Comparison of ENCODE assay signal across 18 cellular contexts in genomic region chr7:126698909-126699308, GRCh38.
DNase-seq lines count a peak whose midpoint lies in the region; ATAC-seq, FAIRE-seq and TF ChIP-seq lines count a peak whose summit lies in the region.
"Had no signal": no experiment of that assay in that cellular context is flagged by ENCODE, and none has a peak within 500 bp of the region (broad histone marks: within the 10 kb centered on the region; RNA-seq: fewer than 3 reads in every experiment).

No MANE protein-coding gene starts in this region.

- H3F3A ChIP-seq in Loucy (ENCODE audit: low read depth) = no peaks in the 10 kb centered on the region
- peaks cover 14% of the 10 kb centered on the region for H3F3A ChIP-seq in SK-N-SH (replicated peaks; ENCODE audit: insufficient read depth)

- POLR2A ChIA-PET in SK-N-SH (lab: Yijun Ruan, JAX) = no interaction called here

- H3K9ac ChIP-seq in Loucy (ENCODE audit: low read depth, low read length, poor library complexity, severe bottlenecking) (no peak overlapping the region), SK-N-SH (no peak overlapping the region)
- H3K9ac ChIP-seq: GM23248 had no signal

- no peaks in the 10 kb centered on the region for H3K4me1 Mint-ChIP-seq in stimulated activated effector memory CD8-positive, alpha-beta T cell treated with anti-CD3 and anti-CD28 coated beads, Interleukin-12 subunit alpha, Interleukin-12 subunit beta, amount 100 ng/mL, for 72 hours

- no peaks in the 10 kb centered on the region for H3K9me3 Mint-ChIP-seq in stimulated activated effector memory CD8-positive, alpha-beta T cell treated with anti-CD3 and anti-CD28 coated beads, Interleukin-12 subunit alpha, Interleukin-12 subunit beta, amount 100 ng/mL, for 72 hours

- H3K4me3 ChIP-seq in Loucy (ENCODE audit: low read length, poor library complexity, severe bottlenecking) (no peak overlapping the region), SK-N-SH (ENCODE audit: low read depth in 2 of 2, low read length in 1 of 2) (no peak overlapping the region)
- H3K4me3 ChIP-seq: A549, GM23248 had no signal

- peaks cover 32% of the 10 kb centered on the region for H3K4me1 ChIP-seq in Loucy (ENCODE audit: insufficient read depth, low read length, poor library complexity, severe bottlenecking)
- H3K4me1 ChIP-seq in SK-N-SH (ENCODE audit: control insufficient read depth in 1 of 2, insufficient read depth in 2 of 2, low read depth in 1 of 2, low read length in 1 of 2) = peaks cover 22 to 44% of the 10 kb centered on the region in 2 experiments

- ATAC-seq in stimulated activated effector memory CD8-positive, alpha-beta T cell treated with anti-CD3 and anti-CD28 coated beads, Interleukin-12 subunit alpha, Interleukin-12 subunit beta, amount 100 ng/mL, for 72 hours = no peak
- ATAC-seq: A549, PC-3 had no signal

- H3K9me2 ChIP-seq in Loucy (replicated peaks; ENCODE audit: low read depth, low read length) (no peaks in the 10 kb centered on the region), SK-N-SH (no peaks in the 10 kb centered on the region)

- peak; percentile 20; the same call in 1 of the 2 replicates for TF ChIP-seq RAD21 in SK-N-SH (IDR thresholded peaks at IDR 0.05; ENCODE audit: low read length)

- no peaks in the 10 kb centered on the region for H3K36me3 Mint-ChIP-seq in stimulated activated effector memory CD8-positive, alpha-beta T cell treated with anti-CD3 and anti-CD28 coated beads, Interleukin-12 subunit alpha, Interleukin-12 subunit beta, amount 100 ng/mL, for 72 hours

- H2AFZ ChIP-seq in Loucy (ENCODE audit: low read length) (no peak overlapping the region), SK-N-SH (ENCODE audit: low read depth) (peak overlapping the region; percentile 24; the same call in 1 of the 2 replicates)
- H2AFZ ChIP-seq: GM23248 had no signal

- H4K20me1 ChIP-seq in Loucy (ENCODE audit: insufficient read depth, low read length, poor library complexity, severe bottlenecking) (no peaks in the 10 kb centered on the region), SK-N-SH (ENCODE audit: insufficient read depth) (no peaks in the 10 kb centered on the region)

- no peak overlapping the region for H3K4me3 Mint-ChIP-seq in stimulated activated effector memory CD8-positive, alpha-beta T cell treated with anti-CD3 and anti-CD28 coated beads, Interleukin-12 subunit alpha, Interleukin-12 subunit beta, amount 100 ng/mL, for 72 hours

- CTCF ChIA-PET in SK-N-SH (lab: Yijun Ruan, JAX) = interaction anchor here (0.6 to 2.2 kb wide), 3 partner anchors 9 to 549 kb away, joined by 3 to 9 read pairs (median 3); no protein-coding TSS in a partner anchor

- peak overlapping the region in 1 of 2 experiments; percentile 93; a peak in 1 of 4 replicates for H3K27ac ChIP-seq in SK-N-SH (ENCODE audit: low read depth in 2 of 2, low read length in 1 of 2)
- H3K27ac ChIP-seq: C4-2B, GM23248 had no signal

- peak in 1 of 2 experiments; percentile 95; a peak in 2 of 4 replicates for TF ChIP-seq EP300 in SK-N-SH (IDR thresholded peaks at IDR 0.05; ENCODE audit: borderline replicate concordance in 1 of 2, low read depth in 1 of 2, low read length in 1 of 2)

- TF ChIP-seq POLR2A in GM12891 (IDR thresholded peaks at IDR 0.05; ENCODE audit: low read depth, low read length) (no peak), erythroblast (IDR thresholded peaks at IDR 0.05; ENCODE audit: low read length) (no peak)

- no peaks in the 10 kb centered on the region for H3K79me2 ChIP-seq in Loucy (ENCODE audit: insufficient read depth, low read length)
- H3K79me2 ChIP-seq in SK-N-SH (ENCODE audit: insufficient read depth) = no peaks in the 10 kb centered on the region

- peak; percentile 47 for FAIRE-seq in GM12891 (lab: Jason Lieb, UNC)
- FAIRE-seq: A549 had no signal

- DNase-seq in GM12891 (ENCODE audit: insufficient read length, low spot score) (no peak), SK-N-SH (peak; percentile 49), erythroblast (lab: John Stamatoyannopoulos, UW) (peak; percentile 1 to 51), NCI-H2081 treated with DMSO at 0.1 percent for 48 hours (lab: John Stamatoyannopoulos, UW) (no peak), HuH-7 (ENCODE audit: low spot score) (no peak), SKM-1 treated with dmso at 0.1 percent for 144 hours (lab: John Stamatoyannopoulos, UW; ENCODE audit: unreplicated experiment) (no peak)
- DNase-seq in stimulated activated effector memory CD8-positive, alpha-beta T cell treated with anti-CD3 and anti-CD28 coated beads, Interleukin-12 subunit alpha, Interleukin-12 subunit beta, amount 100 ng/mL, for 72 hours (ENCODE audit: low spot score in 2 of 2) = no peak
- DNase-seq: DND-41, GDM1, GM23248, Kasumi-1, NCI-H1105 treated with DMSO at 0.1 percent for 48 hours, NCI-H345, NCI-H526 treated with DMSO at 0.1 percent for 48 hours had no signal

- H3K4me2 ChIP-seq in Loucy (ENCODE audit: low read depth, low read length, poor library complexity, severe bottlenecking) (peak overlapping the region; percentile 10), SK-N-SH (no peak overlapping the region)
- H3K4me2 ChIP-seq: A549 had no signal

- no peaks in the 10 kb centered on the region for H3K9me3 ChIP-seq in Loucy (ENCODE audit: insufficient read depth, low read depth, low read length)
- no peaks in the 10 kb centered on the region for H3K9me3 ChIP-seq in SK-N-SH
- H3K9me3 ChIP-seq: A549 had no signal

- whole genome bisulfite sequencing in SK-N-SH (ENCODE audit: low lambda C conversion rate) = 46% methylated on average over 2 of the region's 2 CpGs

- no peaks in the 10 kb centered on the region for H3K36me3 ChIP-seq in Loucy (ENCODE audit: insufficient read depth, low read length)
- no peaks in the 10 kb centered on the region for H3K36me3 ChIP-seq in SK-N-SH (replicated peaks in 1 of 2; ENCODE audit: control insufficient read depth in 1 of 2, insufficient read depth in 2 of 2, low read length in 1 of 2)

- no peak overlapping the region for H3K27ac Mint-ChIP-seq in stimulated activated effector memory CD8-positive, alpha-beta T cell treated with anti-CD3 and anti-CD28 coated beads, Interleukin-12 subunit alpha, Interleukin-12 subunit beta, amount 100 ng/mL, for 72 hours

- H3K27me3 ChIP-seq in Loucy (ENCODE audit: insufficient read depth, low read length, poor library complexity, severe bottlenecking) (no peaks in the 10 kb centered on the region), SK-N-SH (ENCODE audit: insufficient read depth) (no peaks in the 10 kb centered on the region)

- no peak for TF ChIP-seq CTCF in Loucy (conservative IDR thresholded peaks at IDR 0.05; ENCODE audit: low read length)
- no peak for TF ChIP-seq CTCF in SK-N-SH (IDR thresholded peaks at IDR 0.05)

TF ChIP-seq in GM12891, 5 proteins besides CTCF, POLR2A, EP300 and RAD21:
- TF ChIP-seq PAX5 (IDR thresholded peaks at IDR 0.05; ENCODE audit: insufficient read depth, low read length, severe bottlenecking) (no peak), TAF1 (IDR thresholded peaks at IDR 0.05; ENCODE audit: low read depth, low read length) (no peak), SPI1 (IDR thresholded peaks at IDR 0.05; ENCODE audit: low read depth, low read length) (no peak), POU2F2 (IDR thresholded peaks at IDR 0.05; ENCODE audit: low read depth, low read length) (no peak), POLR2AphosphoS5 (IDR thresholded peaks at IDR 0.05; ENCODE audit: low read depth, low read length) (no peak)
TF ChIP-seq in GM12891: peak in this region for 0.

TF ChIP-seq in SK-N-SH, 30 proteins besides CTCF, POLR2A, EP300 and RAD21:
- TF ChIP-seq RCOR1 (IDR thresholded peaks at IDR 0.05; ENCODE audit: low read length) (peak; percentile 95), MAX (IDR thresholded peaks at IDR 0.05; ENCODE audit: low read depth) (no peak), CHD2 (IDR thresholded peaks at IDR 0.05; ENCODE audit: low read length, partially characterized antibody) (peak; percentile 57), MXI1 (IDR thresholded peaks at IDR 0.05; ENCODE audit: low read depth, low read length) (no peak), POLR2AphosphoS5 (IDR thresholded peaks at IDR 0.05; ENCODE audit: low read depth, low read length) (no peak), FOXJ3 (CRISPR knock-in tag; IDR thresholded peaks at IDR 0.05) (peak; percentile 57; the same call in 1 of the 2 replicates), FOSL2 (IDR thresholded peaks at IDR 0.05; ENCODE audit: borderline replicate concordance, low read depth) (no peak), GATA2 (CRISPR knock-in tag; IDR thresholded peaks at IDR 0.05) (peak; percentile 94), NFIC (IDR thresholded peaks at IDR 0.05; ENCODE audit: borderline replicate concordance) (no peak), TEAD4 (IDR thresholded peaks at IDR 0.05; ENCODE audit: borderline replicate concordance, insufficient read depth) (no peak), MEF2A (IDR thresholded peaks at IDR 0.05; ENCODE audit: borderline replicate concordance, low read depth) (no peak)
TF ChIP-seq in SK-N-SH: peak in this region for 4.

Comparison
In these comparisons a context has a peak if more than half of its experiments do, and no peak if none do; other contexts are left out.
1. DNase-seq: peak in SK-N-SH (single experiment) and erythroblast (2 of 2); none in GM12891 (single experiment), stimulated activated effector memory CD8-positive, alpha-beta T cell treated with anti-CD3 and anti-CD28 coated beads, Interleukin-12 subunit alpha, Interleukin-12 subunit beta, amount 100 ng/mL, for 72 hours (0 of 2), NCI-H2081 treated with DMSO at 0.1 percent for 48 hours (single experiment), HuH-7 (single experiment) and SKM-1 treated with dmso at 0.1 percent for 144 hours (single experiment).